Comparison of ENCODE assay signal across 36 cellular contexts in the genomic region with DNA sequence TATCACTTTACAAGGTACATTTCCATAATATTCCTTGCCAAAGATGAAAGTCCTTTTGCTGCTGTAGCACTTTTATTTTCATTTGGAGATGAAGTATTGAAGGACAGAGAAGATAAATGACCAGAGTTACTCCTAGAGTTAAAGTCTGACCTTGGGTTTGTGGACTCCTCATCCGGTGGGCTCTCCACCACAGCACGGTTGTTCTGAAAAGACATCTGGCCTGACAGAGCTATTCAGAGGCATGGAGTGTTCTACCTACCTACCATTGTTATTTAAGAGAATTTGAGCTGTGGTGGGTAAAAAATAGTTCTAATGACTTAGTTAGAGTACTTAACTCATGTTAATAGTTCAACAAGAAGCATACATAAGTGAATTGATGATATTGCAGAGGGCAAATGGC.
"Had no signal": no experiment of that assay in that cellular context is flagged by ENCODE, and none has a peak within 500 bp of the region (broad histone marks: within the 10 kb centered on the region; RNA-seq: fewer than 3 reads in every experiment).

No MANE protein-coding gene starts in this region.

- H3K4me3 ChIP-seq: ascending aorta, cardiac muscle cell had no signal

- H3K4me3 Mint-ChIP-seq: activated CD4-positive, alpha-beta memory T cell treated with anti-CD3 and anti-CD28 coated beads, Interleukin-2, amount 10 ng/mL, durations not matched to agents 7 days and 5 days; activated CD4-positive, alpha-beta T cell treated with anti-CD3 and anti-CD28 coated beads, Interleukin-2, amount 10 ng/mL, durations not matched to agents 7 days and 5 days; activated CD8-positive, alpha-beta memory T cell treated with anti-CD3 and anti-CD28 coated beads, Interleukin-2, amount 10 ng/mL, durations not matched to agents 7 days and 5 days; activated CD8-positive, alpha-beta T cell treated with anti-CD3 and anti-CD28 coated beads, Interleukin-2, amount 10 ng/mL, durations not matched to agents 7 days and 5 days; activated naive CD4-positive, alpha-beta T cell treated with anti-CD3 and anti-CD28 coated beads, Interleukin-2, amount 10 ng/mL, durations not matched to agents 7 days and 5 days; activated naive CD4-positive, alpha-beta T cell treated with anti-CD3 and anti-CD28 coated beads, Interleukin-2, amount 50 U/mL, for 24 hours; activated naive CD8-positive, alpha-beta T cell; activated naive CD8-positive, alpha-beta T cell treated with anti-CD3 and anti-CD28 coated beads, Interleukin-2, amount 10 ng/mL, durations not matched to agents 7 days and 5 days; activated naive CD8-positive, alpha-beta T cell treated with anti-CD3 and anti-CD28 coated beads, Interleukin-2, amount 50 U/mL, for 24 hours; activated T-cell treated with anti-CD3 and anti-CD28 coated beads, Interleukin-2, amount 50 U/mL, for 24 hours; brain; central memory CD8-positive, alpha-beta T cell; T-helper 1 cell treated with Interleukin-12 subunit alpha and Interleukin-12 subunit beta and Interleukin-4 antibody, amounts not matched to agents 30 μg/mL and 1 μg/mL, for 36 hours; T-helper 2 cell treated with Interferon-gamma antibody and Interleukin-4, amounts not matched to agents 5 μg/mL and 100 μg/mL, for 36 hours had no signal

- H3K36me3 ChIP-seq: ascending aorta had no signal

- H3K9me3 Mint-ChIP-seq: activated CD4-positive, alpha-beta T cell treated with anti-CD3 and anti-CD28 coated beads, Interleukin-2, amount 10 ng/mL, durations not matched to agents 7 days and 5 days; activated naive CD4-positive, alpha-beta T cell treated with anti-CD3 and anti-CD28 coated beads, Interleukin-2, amount 10 ng/mL, durations not matched to agents 7 days and 5 days; activated naive CD4-positive, alpha-beta T cell treated with anti-CD3 and anti-CD28 coated beads, Interleukin-2, amount 50 U/mL, for 24 hours; activated naive CD8-positive, alpha-beta T cell treated with anti-CD3 and anti-CD28 coated beads, Interleukin-2, amount 10 ng/mL, durations not matched to agents 7 days and 5 days; activated naive CD8-positive, alpha-beta T cell treated with anti-CD3 and anti-CD28 coated beads, Interleukin-2, amount 50 U/mL, for 24 hours; activated T-helper 2 cell treated with anti-CD3 and anti-CD28 coated beads, Interferon-gamma antibody, Interleukin-2, Interleukin-4, amounts not matched to agents 10 μg/mL and 5 μg/mL and 100 μg/mL, durations not matched to agents 14 hours and 24 hours and 36 hours; brain; T-helper 1 cell treated with Interleukin-12 subunit alpha and Interleukin-12 subunit beta and Interleukin-4 antibody, amounts not matched to agents 30 μg/mL and 1 μg/mL, for 36 hours had no signal

- H3K27ac ChIP-seq: ascending aorta, cardiac muscle cell, VCaP had no signal

- H3K9me3 ChIP-seq: ascending aorta had no signal

- H3K27me3 Mint-ChIP-seq: activated CD4-positive, alpha-beta memory T cell treated with anti-CD3 and anti-CD28 coated beads, Interleukin-2, amount 10 ng/mL, durations not matched to agents 7 days and 5 days; activated CD4-positive, alpha-beta T cell treated with anti-CD3 and anti-CD28 coated beads, Interleukin-2, amount 10 ng/mL, durations not matched to agents 7 days and 5 days; activated CD8-positive, alpha-beta memory T cell treated with anti-CD3 and anti-CD28 coated beads, Interleukin-2, amount 10 ng/mL, durations not matched to agents 7 days and 5 days; activated naive CD4-positive, alpha-beta T cell treated with anti-CD3 and anti-CD28 coated beads, Interleukin-2, amount 10 ng/mL, durations not matched to agents 7 days and 5 days; activated naive CD4-positive, alpha-beta T cell treated with anti-CD3 and anti-CD28 coated beads, Interleukin-2, amount 50 U/mL, for 24 hours; activated naive CD8-positive, alpha-beta T cell; activated naive CD8-positive, alpha-beta T cell treated with anti-CD3 and anti-CD28 coated beads, Interleukin-2, amount 10 ng/mL, durations not matched to agents 7 days and 5 days; activated naive CD8-positive, alpha-beta T cell treated with anti-CD3 and anti-CD28 coated beads, Interleukin-2, amount 50 U/mL, for 24 hours; activated T-cell treated with anti-CD3 and anti-CD28 coated beads, Interleukin-2, amount 50 U/mL, for 24 hours; brain; central memory CD8-positive, alpha-beta T cell had no signal

- H3K36me3 Mint-ChIP-seq: activated CD8-positive, alpha-beta memory T cell treated with anti-CD3 and anti-CD28 coated beads, Interleukin-2, amount 10 ng/mL, durations not matched to agents 7 days and 5 days; activated naive CD4-positive, alpha-beta T cell treated with anti-CD3 and anti-CD28 coated beads, Interleukin-2, amount 10 ng/mL, durations not matched to agents 7 days and 5 days; activated naive CD4-positive, alpha-beta T cell treated with anti-CD3 and anti-CD28 coated beads, Interleukin-2, amount 50 U/mL, for 24 hours; activated naive CD8-positive, alpha-beta T cell; activated naive CD8-positive, alpha-beta T cell treated with anti-CD3 and anti-CD28 coated beads, Interleukin-2, amount 10 ng/mL, durations not matched to agents 7 days and 5 days; brain had no signal

- H3K27ac Mint-ChIP-seq: activated CD4-positive, alpha-beta memory T cell treated with anti-CD3 and anti-CD28 coated beads, Interleukin-2, amount 10 ng/mL, durations not matched to agents 7 days and 5 days; activated CD4-positive, alpha-beta T cell treated with anti-CD3 and anti-CD28 coated beads, Interleukin-2, amount 10 ng/mL, durations not matched to agents 7 days and 5 days; activated CD8-positive, alpha-beta memory T cell treated with anti-CD3 and anti-CD28 coated beads, Interleukin-2, amount 10 ng/mL, durations not matched to agents 7 days and 5 days; activated CD8-positive, alpha-beta T cell treated with anti-CD3 and anti-CD28 coated beads, Interleukin-2, amount 10 ng/mL, durations not matched to agents 7 days and 5 days; activated naive CD4-positive, alpha-beta T cell treated with anti-CD3 and anti-CD28 coated beads, Interleukin-2, amount 10 ng/mL, durations not matched to agents 7 days and 5 days; activated naive CD4-positive, alpha-beta T cell treated with anti-CD3 and anti-CD28 coated beads, Interleukin-2, amount 50 U/mL, for 24 hours; activated naive CD8-positive, alpha-beta T cell; activated naive CD8-positive, alpha-beta T cell treated with anti-CD3 and anti-CD28 coated beads, Interleukin-2, amount 10 ng/mL, durations not matched to agents 7 days and 5 days; activated naive CD8-positive, alpha-beta T cell treated with anti-CD3 and anti-CD28 coated beads, Interleukin-2, amount 50 U/mL, for 24 hours; activated T-cell treated with anti-CD3 and anti-CD28 coated beads, Interleukin-2, amount 50 U/mL, for 24 hours; activated T-helper 2 cell treated with anti-CD3 and anti-CD28 coated beads, Interferon-gamma antibody, Interleukin-2, Interleukin-4, amounts not matched to agents 10 μg/mL and 5 μg/mL and 100 μg/mL, durations not matched to agents 14 hours and 24 hours and 36 hours; T-helper 1 cell treated with Interleukin-12 subunit alpha and Interleukin-12 subunit beta and Interleukin-4 antibody, amounts not matched to agents 30 μg/mL and 1 μg/mL, for 36 hours; T-helper 2 cell treated with Interferon-gamma antibody and Interleukin-4, amounts not matched to agents 5 μg/mL and 100 μg/mL, for 36 hours had no signal

- H3K4me1 Mint-ChIP-seq: activated CD4-positive, alpha-beta memory T cell treated with anti-CD3 and anti-CD28 coated beads, Interleukin-2, amount 10 ng/mL, durations not matched to agents 7 days and 5 days; activated CD4-positive, alpha-beta T cell treated with anti-CD3 and anti-CD28 coated beads, Interleukin-2, amount 10 ng/mL, durations not matched to agents 7 days and 5 days; activated CD8-positive, alpha-beta memory T cell treated with anti-CD3 and anti-CD28 coated beads, Interleukin-2, amount 10 ng/mL, durations not matched to agents 7 days and 5 days; activated naive CD4-positive, alpha-beta T cell treated with anti-CD3 and anti-CD28 coated beads, Interleukin-2, amount 10 ng/mL, durations not matched to agents 7 days and 5 days; activated naive CD4-positive, alpha-beta T cell treated with anti-CD3 and anti-CD28 coated beads, Interleukin-2, amount 50 U/mL, for 24 hours; activated naive CD8-positive, alpha-beta T cell treated with anti-CD3 and anti-CD28 coated beads, Interleukin-2, amount 10 ng/mL, durations not matched to agents 7 days and 5 days; activated naive CD8-positive, alpha-beta T cell treated with anti-CD3 and anti-CD28 coated beads, Interleukin-2, amount 50 U/mL, for 24 hours; central memory CD8-positive, alpha-beta T cell had no signal

- DNase-seq: activated CD4-positive, alpha-beta memory T cell treated with anti-CD3 and anti-CD28 coated beads, Interleukin-2, amount 10 ng/mL, durations not matched to agents 7 days and 5 days; activated CD4-positive, alpha-beta T cell treated with anti-CD3 and anti-CD28 coated beads for 48 hours; activated CD4-positive, alpha-beta T cell treated with anti-CD3 and anti-CD28 coated beads, Interleukin-2, amount 10 ng/mL, durations not matched to agents 7 days and 5 days; activated CD4-positive, alpha-beta T cell treated with anti-CD3 and anti-CD28 coated beads, Interleukin-2, amount 50 U/mL, for 48 hours; activated CD4-positive, CD25-positive, alpha-beta regulatory T cell; activated CD8-positive, alpha-beta memory T cell treated with anti-CD3 and anti-CD28 coated beads for 24 hours; activated CD8-positive, alpha-beta memory T cell treated with anti-CD3 and anti-CD28 coated beads, Interleukin-2, amount 10 ng/mL, durations not matched to agents 7 days and 5 days; activated CD8-positive, alpha-beta memory T cell treated with anti-CD3 and anti-CD28 coated beads, Interleukin-2, amount 50 U/mL, for 48 hours; activated CD8-positive, alpha-beta T cell treated with anti-CD3 and anti-CD28 coated beads, Interleukin-2, amount 10 ng/mL, durations not matched to agents 7 days and 5 days; activated effector memory CD4-positive, alpha-beta T cell treated with Interleukin-2 at 50 U/mL for 16 hours; activated gamma-delta T cell; activated naive CD4-positive, alpha-beta T cell treated with anti-CD3 and anti-CD28 coated beads, Interleukin-2, amount 10 ng/mL, durations not matched to agents 7 days and 5 days; activated naive CD4-positive, alpha-beta T cell treated with Interleukin-2 at 50 U/mL for 16 hours; activated naive CD8-positive, alpha-beta T cell treated with anti-CD3 and anti-CD28 coated beads, Interleukin-2, amount 10 ng/mL, durations not matched to agents 7 days and 5 days; activated naive CD8-positive, alpha-beta T cell treated with anti-CD3 and anti-CD28 coated beads, Interleukin-2, amount 50 U/mL, for 24 hours; activated T-cell treated with anti-CD3 and anti-CD28 coated beads, Interleukin-2, amount 50 U/mL, for 24 hours; activated T-cell treated with anti-CD3 and anti-CD28 coated beads, Interleukin-2, amount 50 U/mL, for 48 hours; amygdala; anterior cingulate cortex; caudate nucleus; cerebellar nuclear complex; SW 1271; T-helper 1 cell; T-helper 2 cell; T-helper 9 cell had no signal

- H3K4me1 ChIP-seq: ascending aorta had no signal

- H3K27me3 ChIP-seq: ascending aorta, cardiac muscle cell had no signal

- ATAC-seq: activated CD4-positive, CD25-positive, alpha-beta regulatory T cell treated with anti-CD3 and anti-CD28 coated beads, Interleukin-2, amount 50 U/mL, for 24 hours; activated CD8-positive, alpha-beta memory T cell treated with anti-CD3 and anti-CD28 coated beads, Interleukin-2, amount 10 ng/mL, durations not matched to agents 7 days and 5 days; activated CD8-positive, alpha-beta T cell treated with anti-CD3 and anti-CD28 coated beads, Interleukin-2, amount 10 ng/mL, durations not matched to agents 7 days and 5 days; activated naive CD8-positive, alpha-beta T cell treated with anti-CD3 and anti-CD28 coated beads, Interleukin-2, amount 50 U/mL, for 24 hours had no signal
